In genomic region chr10:46558411-46559185, GRCh38 we compare ENCODE assay signal across 13 cellular contexts. TPM values are rescaled to one million over a fixed set of nuclear protein-coding genes. Genes with fewer than 3 reads are reported as not detected.
DNase-seq lines count a peak whose midpoint lies in the region; ATAC-seq, FAIRE-seq and TF ChIP-seq lines count a peak whose summit lies in the region.
"Had no signal": no experiment of that assay in that cellular context is flagged by ENCODE, and none has a peak within 500 bp of the region (broad histone marks: within the 10 kb centered on the region; RNA-seq: fewer than 3 reads in every experiment).

No MANE protein-coding gene starts in this region.

- H3K9me3 Mint-ChIP-seq in brain (peaks cover 0 to 3% (median 0%) of the 10 kb centered on the region in 5 experiments), nephron (no peaks in the 10 kb centered on the region)
- H3K9me3 Mint-ChIP-seq in activated naive CD8-positive, alpha-beta T cell treated with anti-CD3 and anti-CD28 coated beads, Interleukin-2, amount 50 U/mL, for 24 hours: no peaks in the 10 kb centered on the region

- POLR2A ChIA-PET in A549 (lab: Yijun Ruan, JAX): interaction anchor here (0.9 kb wide), 1 partner anchor 14 kb away, joined by 4 read pairs; no protein-coding TSS in a partner anchor

- peak in 1 of 2 experiments; percentile 42; a peak in 1 of 5 replicates for TF ChIP-seq EP300 in A549 (IDR thresholded peaks at IDR 0.05)

- peaks cover 41% of the 10 kb centered on the region for H3K4me1 ChIP-seq in A549

- TF ChIP-seq POLR2A in A549 (IDR thresholded peaks at IDR 0.05; ENCODE audit: low read length): no peak

- TF ChIP-seq CTCF in A549 (IDR thresholded peaks at IDR 0.05): no peak
- TF ChIP-seq CTCF in brain (conservative IDR thresholded peaks at IDR 0.05): no peak
- no peak for TF ChIP-seq CTCF in nephron (IDR thresholded peaks at IDR 0.05; ENCODE audit: unreplicated experiment in 3 of 3)

- H3K4me1 Mint-ChIP-seq in brain (peaks cover 15% of the 10 kb centered on the region), nephron (no peaks in the 10 kb centered on the region)
- H3K4me1 Mint-ChIP-seq in activated naive CD8-positive, alpha-beta T cell treated with anti-CD3 and anti-CD28 coated beads, Interleukin-2, amount 50 U/mL, for 24 hours: peaks cover 3% of the 10 kb centered on the region

- H3K4me3 Mint-ChIP-seq in brain (peak overlapping the region in 3 of 5 experiments; percentile 80 to 84 (median 84)), nephron (peak overlapping the region in 2 of 3 experiments; percentile 69 to 70)
- H3K4me3 Mint-ChIP-seq in activated naive CD8-positive, alpha-beta T cell treated with anti-CD3 and anti-CD28 coated beads, Interleukin-2, amount 50 U/mL, for 24 hours: no peak overlapping the region

- peaks cover 23% of the 10 kb centered on the region for H3K27me3 Mint-ChIP-seq in brain
- no peaks in the 10 kb centered on the region for H3K27me3 Mint-ChIP-seq in nephron (ENCODE audit: low read depth)
- peaks cover 6% of the 10 kb centered on the region for H3K27me3 Mint-ChIP-seq in activated naive CD8-positive, alpha-beta T cell treated with anti-CD3 and anti-CD28 coated beads, Interleukin-2, amount 50 U/mL, for 24 hours

- DNase-seq in A549 (ENCODE audit: low read depth in 1 of 2, low spot score in 1 of 2): peak; percentile 63 to 84
- DNase-seq in DMS53 (lab: John Stamatoyannopoulos, UW): peak; percentile 97
- DNase-seq in OCI-M1 (lab: John Stamatoyannopoulos, UW): no peak
- DNase-seq in GDM1 (lab: John Stamatoyannopoulos, UW): no peak
- DNase-seq in activated naive CD8-positive, alpha-beta T cell treated with anti-CD3 and anti-CD28 coated beads, Interleukin-2, amount 50 U/mL, for 24 hours: no peak
- DNase-seq: Kasumi-1 had no signal

- no peak for FAIRE-seq in A549 (lab: Jason Lieb, UNC)
- FAIRE-seq: endothelial cell of umbilical vein, GM19239 had no signal

- WGBS in A549 (ENCODE audit: missing lambda C conversion rate): 31% methylated on average over 9 of the region's 9 CpGs

- peak overlapping the region; percentile 68 for H3K4me2 ChIP-seq in A549

- CTCF ChIA-PET in A549 (lab: Yijun Ruan, JAX): interaction anchor here (1.1 to 9.4 kb wide), 7 partner anchors 11 to 1218 kb away, joined by 4 to 87 read pairs (median 7); no protein-coding TSS in a partner anchor

- H3K27ac ChIP-seq in A549: peak overlapping the region; percentile 88 to 89
- H3K27ac ChIP-seq: SK-N-MC had no signal

- H3K36me3 Mint-ChIP-seq in brain: no peaks in the 10 kb centered on the region
- no peaks in the 10 kb centered on the region for H3K36me3 Mint-ChIP-seq in nephron (ENCODE audit: low read depth)
- H3K36me3 Mint-ChIP-seq in activated naive CD8-positive, alpha-beta T cell treated with anti-CD3 and anti-CD28 coated beads, Interleukin-2, amount 50 U/mL, for 24 hours (ENCODE audit: low read depth): no peaks in the 10 kb centered on the region

- no peak for TF ChIP-seq RAD21 in A549 (conservative IDR thresholded peaks at IDR 0.05 in 1 of 2, IDR thresholded peaks at IDR 0.05 in 1 of 2)

- H3K27ac Mint-ChIP-seq in brain: no peak overlapping the region
- no peak overlapping the region for H3K27ac Mint-ChIP-seq in nephron
- H3K27ac Mint-ChIP-seq in activated naive CD8-positive, alpha-beta T cell treated with anti-CD3 and anti-CD28 coated beads, Interleukin-2, amount 50 U/mL, for 24 hours: no peak overlapping the region

- H3K4me3 ChIP-seq in A549: no peak overlapping the region
- H3K4me3 ChIP-seq: SK-N-MC had no signal

- peak; percentile 5 to 52; a peak in 3 of 6 replicates for ATAC-seq in A549
- ATAC-seq in HG02571 (IDR thresholded peaks at IDR 0.05; ENCODE audit: unreplicated experiment): no peak
- no peak for ATAC-seq in activated naive CD8-positive, alpha-beta T cell treated with anti-CD3 and anti-CD28 coated beads, Interleukin-2, amount 50 U/mL, for 24 hours
- ATAC-seq: activated CD4-positive, CD25-positive, alpha-beta regulatory T cell treated with anti-CD3 and anti-CD28 coated beads, Interleukin-2, amount 50 U/mL, for 24 hours had no signal

- no peaks in the 10 kb centered on the region for H3K9me3 ChIP-seq in A549

TF ChIP-seq in A549, 52 proteins besides CTCF, POLR2A, EP300 and RAD21 (continues in another document):
- TF ChIP-seq GATA3 (IDR thresholded peaks at IDR 0.05; ENCODE audit: borderline replicate concordance) (peak; percentile 99), PBX3 (IDR thresholded peaks at IDR 0.05) (0 out of 2 replicates have a peak, but pooled peaks have one; percentile 39), MAX (IDR thresholded peaks at IDR 0.05) (peak; percentile 77), HES2 (IDR thresholded peaks at IDR 0.05) (no peak), NPAS2 (CRISPR knock-in tag; IDR thresholded peaks at IDR 0.05; ENCODE audit: borderline replicate concordance) (peak; percentile 55; the same call in 1 of the 2 replicates), CBX8 (IDR thresholded peaks at IDR 0.05) (no peak), RFX5 (IDR thresholded peaks at IDR 0.05) (no peak), CHD2 (IDR thresholded peaks at IDR 0.05; ENCODE audit: low read length, partially characterized antibody) (peak; percentile 26), NFE2L2 (conservative IDR thresholded peaks at IDR 0.05; ENCODE audit: low read length) (no peak), TFCP2L1 (CRISPR knock-in tag; IDR thresholded peaks at IDR 0.05) (no peak), RCOR1 (IDR thresholded peaks at IDR 0.05; ENCODE audit: low read depth, low read length) (no peak), CHD4 (IDR thresholded peaks at IDR 0.05; ENCODE audit: borderline replicate concordance) (0 out of 2 replicates have a peak, but pooled peaks have one; percentile 10), CEBPB (IDR thresholded peaks at IDR 0.05) (no peak), HOXB5 (CRISPR knock-in tag; IDR thresholded peaks at IDR 0.05) (no peak), JUNB (IDR thresholded peaks at IDR 0.05) (no peak), POLR2AphosphoS2 (conservative IDR thresholded peaks at IDR 0.05; ENCODE audit: low read length) (no peak), ZFP36 (IDR thresholded peaks at IDR 0.05; ENCODE audit: borderline replicate concordance, partially characterized antibody) (no peak), E2F6 (IDR thresholded peaks at IDR 0.05; ENCODE audit: borderline replicate concordance, low read depth) (0 out of 2 replicates have a peak, but pooled peaks have one; percentile 18), EHMT2 (IDR thresholded peaks at IDR 0.05; ENCODE audit: low read depth) (no peak), EHF (CRISPR knock-in tag; IDR thresholded peaks at IDR 0.05) (no peak), SREBF2 (IDR thresholded peaks at IDR 0.05) (no peak), FOSL2 (IDR thresholded peaks at IDR 0.05) (no peak), FOSL2 (CRISPR knock-in tag; IDR thresholded peaks at IDR 0.05) (0 out of 2 replicates have a peak, but pooled peaks have one; percentile 29)

RNA-seq across cellular contexts. Expression of gene GPRIN2, which starts 2.1 kb away (rescaled TPM):
- polyA plus RNA-seq in A549 (2011; rRNA removed) (8.8 and 9.4 TPM in 2 replicates), A549 (2017; fragmentation: RNase III; extraction: RNeasy Plus Mini Kit Qiagen cat#74134 plus additional on column Dnase treatment) (25.8 to 29.9 TPM (median 28.6 TPM) in 3 replicates), brain (ENCODE audit: insufficient read depth, low read depth, low replicate concordance) (not detected)
- polyA plus RNA-seq in A549 (2012; cell fraction: cytosol; rRNA removed): 17.3 and 29.5 TPM in 2 replicates
- polyA plus RNA-seq in A549 (2012; cell fraction: nucleus; rRNA removed): 62.0 and 88.1 TPM in 2 replicates
- 14.3 and 17.6 TPM in 2 replicates for polyA minus RNA-seq in A549 (2011; rRNA and poly(A)+ RNA removed)
- polyA plus RNA-seq: endothelial cell of umbilical vein had no signal

RNA-seq across cellular contexts. Expression of gene SYT15, which starts 20.3 kb away (rescaled TPM):
- polyA plus RNA-seq in A549 (2011; rRNA removed) (3.3 and 3.5 TPM in 2 replicates), A549 (2017; fragmentation: RNase III; extraction: RNeasy Plus Mini Kit Qiagen cat#74134 plus additional on column Dnase treatment) (2.8 to 3.6 TPM (median 3.2 TPM) in 3 replicates), brain (ENCODE audit: insufficient read depth, low read depth, low replicate concordance) (0.51 TPM)
- 3.5 and 4.3 TPM in 2 replicates for polyA plus RNA-seq in A549 (2012; cell fraction: cytosol; rRNA removed)
- 4.5 and 4.8 TPM in 2 replicates for polyA plus RNA-seq in A549 (2012; cell fraction: nucleus; rRNA removed)
- 4.1 and 5.5 TPM in 2 replicates for polyA minus RNA-seq in A549 (2011; rRNA and poly(A)+ RNA removed)

Comparison
In these comparisons a context has a peak if more than half of its experiments do, and no peak if none do; other contexts are left out.
1. ATAC-seq: peak in A549 (2 of 2); none in HG02571 (single experiment) and activated naive CD8-positive, alpha-beta T cell treated with anti-CD3 and anti-CD28 coated beads, Interleukin-2, amount 50 U/mL, for 24 hours (single experiment).
2. DNase-seq: peak in A549 (2 of 2) and DMS53 (single experiment); none in OCI-M1 (single experiment), GDM1 (single experiment) and activated naive CD8-positive, alpha-beta T cell treated with anti-CD3 and anti-CD28 coated beads, Interleukin-2, amount 50 U/mL, for 24 hours (single experiment).